1 cellular context compared by ENCODE assay signal in the genomic region with DNA sequence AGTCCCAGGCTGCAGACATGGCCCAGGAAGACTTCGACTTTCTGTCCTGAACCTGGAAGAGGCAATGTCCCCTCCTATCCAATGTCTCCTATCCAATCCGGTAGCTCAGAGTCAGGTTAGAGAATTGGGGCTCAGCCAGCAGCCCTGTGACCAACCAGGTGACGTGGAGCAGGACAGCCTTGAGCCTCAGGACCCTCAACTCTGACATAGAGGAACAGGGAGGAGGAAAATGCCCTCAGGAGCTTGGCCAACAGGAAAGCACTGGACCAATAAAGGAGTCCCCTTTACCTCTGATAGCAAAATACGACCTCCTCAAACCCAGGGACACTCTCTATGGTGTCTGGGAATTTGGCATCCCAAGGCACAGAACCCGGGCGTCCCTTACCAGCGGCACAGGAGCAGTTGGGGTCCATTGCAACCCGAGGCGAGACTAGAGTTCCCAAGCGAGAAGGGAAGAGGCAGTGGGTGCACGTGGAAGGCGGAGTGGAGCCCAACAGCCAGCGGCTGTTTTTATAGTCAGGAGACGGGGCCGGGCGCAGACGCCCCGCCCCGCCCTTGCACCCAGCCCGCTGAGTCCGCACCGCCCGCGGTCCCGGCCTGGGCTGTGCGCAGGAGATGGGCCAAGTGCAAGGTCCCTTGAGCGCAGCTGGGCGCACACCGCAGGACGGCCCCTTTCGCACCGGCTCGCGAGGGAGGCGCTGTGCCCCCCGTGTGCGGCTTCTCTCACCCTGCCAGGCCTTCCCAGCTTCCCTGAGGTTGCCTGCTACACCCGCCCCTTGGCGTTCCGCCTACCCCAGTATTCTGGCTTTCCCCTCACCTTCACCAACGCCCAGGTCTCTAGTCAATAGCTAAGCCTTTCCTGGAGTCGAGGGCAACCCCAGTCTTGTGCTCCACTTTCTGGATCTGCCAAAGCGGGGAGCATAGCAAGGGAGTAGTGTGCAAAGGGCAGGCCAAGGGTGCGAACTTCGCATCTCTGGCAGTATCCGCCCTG.
TF ChIP-seq lines count a peak whose summit lies in the region.

A gene (minus strand): TSS at position 485 of the 991 bp plus-strand sequence. CDS start 72 bp downstream, at position 413.

TF ChIP-seq in HepG2, 621 proteins besides CTCF, POLR2A, EP300 and RAD21 (continues in another document):
- TF ChIP-seq, protein P1, sequence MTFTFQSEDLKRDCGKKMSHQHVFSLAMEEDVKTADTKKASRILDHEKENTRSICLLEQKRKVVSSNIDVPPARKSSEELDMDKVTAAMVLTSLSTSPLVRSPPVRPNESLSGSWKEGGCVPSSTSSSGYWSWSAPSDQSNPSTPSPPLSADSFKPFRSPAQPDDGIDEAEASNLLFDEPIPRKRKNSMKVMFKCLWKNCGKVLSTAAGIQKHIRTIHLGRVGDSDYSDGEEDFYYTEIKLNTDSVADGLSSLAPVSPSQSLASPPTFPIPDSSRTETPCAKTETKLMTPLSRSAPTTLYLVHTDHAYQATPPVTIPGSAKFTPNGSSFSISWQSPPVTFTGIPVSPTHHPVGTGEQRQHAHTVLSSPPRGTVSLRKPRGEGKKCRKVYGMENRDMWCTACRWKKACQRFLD (CRISPR knock-in tag; IDR thresholded peaks at IDR 0.05; ENCODE audit: borderline replicate concordance), result peak; percentile 72; the same call in 1 of the 2 replicates
- TF ChIP-seq HES4 (CRISPR knock-in tag; IDR thresholded peaks at IDR 0.05; ENCODE audit: borderline replicate concordance) (no peak), FOXO1 (CRISPR knock-in tag; IDR thresholded peaks at IDR 0.05) (0 out of 2 replicates have a peak, but pooled peaks have one; percentile 9), MEIS1 (CRISPR knock-in tag; IDR thresholded peaks at IDR 0.05; ENCODE audit: borderline replicate concordance) (peak; percentile 71), SMAD9 (CRISPR knock-in tag; IDR thresholded peaks at IDR 0.05) (no peak), ZNF333 (CRISPR knock-in tag; IDR thresholded peaks at IDR 0.05; ENCODE audit: borderline replicate concordance) (0 out of 2 replicates have a peak, but pooled peaks have one; percentile 37), PAF1 (CRISPR knock-in tag; IDR thresholded peaks at IDR 0.05) (no peak), ZNF713 (CRISPR knock-in tag; IDR thresholded peaks at IDR 0.05) (0 out of 2 replicates have a peak, but pooled peaks have one; percentile 71), CBX1 (IDR thresholded peaks at IDR 0.05; ENCODE audit: low read depth) (peak; percentile 31), ZNF547 (CRISPR knock-in tag; IDR thresholded peaks at IDR 0.05) (peak; percentile 69; the same call in 1 of the 2 replicates), ZMAT3 (CRISPR knock-in tag; conservative IDR thresholded peaks at IDR 0.05) (0 out of 2 replicates have a peak, but pooled peaks have one; percentile 27), POLR2G (IDR thresholded peaks at IDR 0.05; ENCODE audit: low read depth, low read length) (peak; percentile 88), ZNF850 (CRISPR knock-in tag; conservative IDR thresholded peaks at IDR 0.05) (no peak), NR2F6 (IDR thresholded peaks at IDR 0.05) (no peak), NR2F6 (CRISPR knock-in tag; IDR thresholded peaks at IDR 0.05) (no peak), CBFB (CRISPR knock-in tag; IDR thresholded peaks at IDR 0.05) (0 out of 2 replicates have a peak, but pooled peaks have one; percentile 54), ZNF160 (CRISPR knock-in tag; IDR thresholded peaks at IDR 0.05) (no peak; the same call in 1 of the 2 replicates), ZSCAN20 (CRISPR knock-in tag; IDR thresholded peaks at IDR 0.05; ENCODE audit: borderline replicate concordance) (no peak), ZNF883 (CRISPR knock-in tag; IDR thresholded peaks at IDR 0.05; ENCODE audit: not compliant biosample characterization) (peak; percentile 51)
- TF ChIP-seq, protein P2, sequence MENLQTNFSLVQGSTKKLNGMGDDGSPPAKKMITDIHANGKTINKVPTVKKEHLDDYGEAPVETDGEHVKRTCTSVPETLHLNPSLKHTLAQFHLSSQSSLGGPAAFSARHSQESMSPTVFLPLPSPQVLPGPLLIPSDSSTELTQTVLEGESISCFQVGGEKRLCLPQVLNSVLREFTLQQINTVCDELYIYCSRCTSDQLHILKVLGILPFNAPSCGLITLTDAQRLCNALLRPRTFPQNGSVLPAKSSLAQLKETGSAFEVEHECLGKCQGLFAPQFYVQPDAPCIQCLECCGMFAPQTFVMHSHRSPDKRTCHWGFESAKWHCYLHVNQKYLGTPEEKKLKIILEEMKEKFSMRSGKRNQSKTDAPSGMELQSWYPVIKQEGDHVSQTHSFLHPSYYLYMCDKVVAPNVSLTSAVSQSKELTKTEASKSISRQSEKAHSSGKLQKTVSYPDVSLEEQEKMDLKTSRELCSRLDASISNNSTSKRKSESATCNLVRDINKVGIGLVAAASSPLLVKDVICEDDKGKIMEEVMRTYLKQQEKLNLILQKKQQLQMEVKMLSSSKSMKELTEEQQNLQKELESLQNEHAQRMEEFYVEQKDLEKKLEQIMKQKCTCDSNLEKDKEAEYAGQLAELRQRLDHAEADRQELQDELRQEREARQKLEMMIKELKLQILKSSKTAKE (CRISPR knock-in tag; IDR thresholded peaks at IDR 0.05; ENCODE audit: borderline replicate concordance), result peak; percentile 61; the same call in 1 of the 2 replicates
- TF ChIP-seq, protein P3, sequence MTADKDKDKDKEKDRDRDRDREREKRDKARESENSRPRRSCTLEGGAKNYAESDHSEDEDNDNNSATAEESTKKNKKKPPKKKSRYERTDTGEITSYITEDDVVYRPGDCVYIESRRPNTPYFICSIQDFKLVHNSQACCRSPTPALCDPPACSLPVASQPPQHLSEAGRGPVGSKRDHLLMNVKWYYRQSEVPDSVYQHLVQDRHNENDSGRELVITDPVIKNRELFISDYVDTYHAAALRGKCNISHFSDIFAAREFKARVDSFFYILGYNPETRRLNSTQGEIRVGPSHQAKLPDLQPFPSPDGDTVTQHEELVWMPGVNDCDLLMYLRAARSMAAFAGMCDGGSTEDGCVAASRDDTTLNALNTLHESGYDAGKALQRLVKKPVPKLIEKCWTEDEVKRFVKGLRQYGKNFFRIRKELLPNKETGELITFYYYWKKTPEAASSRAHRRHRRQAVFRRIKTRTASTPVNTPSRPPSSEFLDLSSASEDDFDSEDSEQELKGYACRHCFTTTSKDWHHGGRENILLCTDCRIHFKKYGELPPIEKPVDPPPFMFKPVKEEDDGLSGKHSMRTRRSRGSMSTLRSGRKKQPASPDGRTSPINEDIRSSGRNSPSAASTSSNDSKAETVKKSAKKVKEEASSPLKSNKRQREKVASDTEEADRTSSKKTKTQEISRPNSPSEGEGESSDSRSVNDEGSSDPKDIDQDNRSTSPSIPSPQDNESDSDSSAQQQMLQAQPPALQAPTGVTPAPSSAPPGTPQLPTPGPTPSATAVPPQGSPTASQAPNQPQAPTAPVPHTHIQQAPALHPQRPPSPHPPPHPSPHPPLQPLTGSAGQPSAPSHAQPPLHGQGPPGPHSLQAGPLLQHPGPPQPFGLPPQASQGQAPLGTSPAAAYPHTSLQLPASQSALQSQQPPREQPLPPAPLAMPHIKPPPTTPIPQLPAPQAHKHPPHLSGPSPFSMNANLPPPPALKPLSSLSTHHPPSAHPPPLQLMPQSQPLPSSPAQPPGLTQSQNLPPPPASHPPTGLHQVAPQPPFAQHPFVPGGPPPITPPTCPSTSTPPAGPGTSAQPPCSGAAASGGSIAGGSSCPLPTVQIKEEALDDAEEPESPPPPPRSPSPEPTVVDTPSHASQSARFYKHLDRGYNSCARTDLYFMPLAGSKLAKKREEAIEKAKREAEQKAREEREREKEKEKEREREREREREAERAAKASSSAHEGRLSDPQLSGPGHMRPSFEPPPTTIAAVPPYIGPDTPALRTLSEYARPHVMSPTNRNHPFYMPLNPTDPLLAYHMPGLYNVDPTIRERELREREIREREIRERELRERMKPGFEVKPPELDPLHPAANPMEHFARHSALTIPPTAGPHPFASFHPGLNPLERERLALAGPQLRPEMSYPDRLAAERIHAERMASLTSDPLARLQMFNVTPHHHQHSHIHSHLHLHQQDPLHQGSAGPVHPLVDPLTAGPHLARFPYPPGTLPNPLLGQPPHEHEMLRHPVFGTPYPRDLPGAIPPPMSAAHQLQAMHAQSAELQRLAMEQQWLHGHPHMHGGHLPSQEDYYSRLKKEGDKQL (CRISPR knock-in tag; IDR thresholded peaks at IDR 0.05; ENCODE audit: low read depth), result no peak
- TF ChIP-seq, protein P4, sequence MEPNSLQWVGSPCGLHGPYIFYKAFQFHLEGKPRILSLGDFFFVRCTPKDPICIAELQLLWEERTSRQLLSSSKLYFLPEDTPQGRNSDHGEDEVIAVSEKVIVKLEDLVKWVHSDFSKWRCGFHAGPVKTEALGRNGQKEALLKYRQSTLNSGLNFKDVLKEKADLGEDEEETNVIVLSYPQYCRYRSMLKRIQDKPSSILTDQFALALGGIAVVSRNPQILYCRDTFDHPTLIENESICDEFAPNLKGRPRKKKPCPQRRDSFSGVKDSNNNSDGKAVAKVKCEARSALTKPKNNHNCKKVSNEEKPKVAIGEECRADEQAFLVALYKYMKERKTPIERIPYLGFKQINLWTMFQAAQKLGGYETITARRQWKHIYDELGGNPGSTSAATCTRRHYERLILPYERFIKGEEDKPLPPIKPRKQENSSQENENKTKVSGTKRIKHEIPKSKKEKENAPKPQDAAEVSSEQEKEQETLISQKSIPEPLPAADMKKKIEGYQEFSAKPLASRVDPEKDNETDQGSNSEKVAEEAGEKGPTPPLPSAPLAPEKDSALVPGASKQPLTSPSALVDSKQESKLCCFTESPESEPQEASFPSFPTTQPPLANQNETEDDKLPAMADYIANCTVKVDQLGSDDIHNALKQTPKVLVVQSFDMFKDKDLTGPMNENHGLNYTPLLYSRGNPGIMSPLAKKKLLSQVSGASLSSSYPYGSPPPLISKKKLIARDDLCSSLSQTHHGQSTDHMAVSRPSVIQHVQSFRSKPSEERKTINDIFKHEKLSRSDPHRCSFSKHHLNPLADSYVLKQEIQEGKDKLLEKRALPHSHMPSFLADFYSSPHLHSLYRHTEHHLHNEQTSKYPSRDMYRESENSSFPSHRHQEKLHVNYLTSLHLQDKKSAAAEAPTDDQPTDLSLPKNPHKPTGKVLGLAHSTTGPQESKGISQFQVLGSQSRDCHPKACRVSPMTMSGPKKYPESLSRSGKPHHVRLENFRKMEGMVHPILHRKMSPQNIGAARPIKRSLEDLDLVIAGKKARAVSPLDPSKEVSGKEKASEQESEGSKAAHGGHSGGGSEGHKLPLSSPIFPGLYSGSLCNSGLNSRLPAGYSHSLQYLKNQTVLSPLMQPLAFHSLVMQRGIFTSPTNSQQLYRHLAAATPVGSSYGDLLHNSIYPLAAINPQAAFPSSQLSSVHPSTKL (CRISPR knock-in tag; IDR thresholded peaks at IDR 0.05), result peak; percentile 18; the same call in 1 of the 2 replicates
- TF ChIP-seq, protein P5, sequence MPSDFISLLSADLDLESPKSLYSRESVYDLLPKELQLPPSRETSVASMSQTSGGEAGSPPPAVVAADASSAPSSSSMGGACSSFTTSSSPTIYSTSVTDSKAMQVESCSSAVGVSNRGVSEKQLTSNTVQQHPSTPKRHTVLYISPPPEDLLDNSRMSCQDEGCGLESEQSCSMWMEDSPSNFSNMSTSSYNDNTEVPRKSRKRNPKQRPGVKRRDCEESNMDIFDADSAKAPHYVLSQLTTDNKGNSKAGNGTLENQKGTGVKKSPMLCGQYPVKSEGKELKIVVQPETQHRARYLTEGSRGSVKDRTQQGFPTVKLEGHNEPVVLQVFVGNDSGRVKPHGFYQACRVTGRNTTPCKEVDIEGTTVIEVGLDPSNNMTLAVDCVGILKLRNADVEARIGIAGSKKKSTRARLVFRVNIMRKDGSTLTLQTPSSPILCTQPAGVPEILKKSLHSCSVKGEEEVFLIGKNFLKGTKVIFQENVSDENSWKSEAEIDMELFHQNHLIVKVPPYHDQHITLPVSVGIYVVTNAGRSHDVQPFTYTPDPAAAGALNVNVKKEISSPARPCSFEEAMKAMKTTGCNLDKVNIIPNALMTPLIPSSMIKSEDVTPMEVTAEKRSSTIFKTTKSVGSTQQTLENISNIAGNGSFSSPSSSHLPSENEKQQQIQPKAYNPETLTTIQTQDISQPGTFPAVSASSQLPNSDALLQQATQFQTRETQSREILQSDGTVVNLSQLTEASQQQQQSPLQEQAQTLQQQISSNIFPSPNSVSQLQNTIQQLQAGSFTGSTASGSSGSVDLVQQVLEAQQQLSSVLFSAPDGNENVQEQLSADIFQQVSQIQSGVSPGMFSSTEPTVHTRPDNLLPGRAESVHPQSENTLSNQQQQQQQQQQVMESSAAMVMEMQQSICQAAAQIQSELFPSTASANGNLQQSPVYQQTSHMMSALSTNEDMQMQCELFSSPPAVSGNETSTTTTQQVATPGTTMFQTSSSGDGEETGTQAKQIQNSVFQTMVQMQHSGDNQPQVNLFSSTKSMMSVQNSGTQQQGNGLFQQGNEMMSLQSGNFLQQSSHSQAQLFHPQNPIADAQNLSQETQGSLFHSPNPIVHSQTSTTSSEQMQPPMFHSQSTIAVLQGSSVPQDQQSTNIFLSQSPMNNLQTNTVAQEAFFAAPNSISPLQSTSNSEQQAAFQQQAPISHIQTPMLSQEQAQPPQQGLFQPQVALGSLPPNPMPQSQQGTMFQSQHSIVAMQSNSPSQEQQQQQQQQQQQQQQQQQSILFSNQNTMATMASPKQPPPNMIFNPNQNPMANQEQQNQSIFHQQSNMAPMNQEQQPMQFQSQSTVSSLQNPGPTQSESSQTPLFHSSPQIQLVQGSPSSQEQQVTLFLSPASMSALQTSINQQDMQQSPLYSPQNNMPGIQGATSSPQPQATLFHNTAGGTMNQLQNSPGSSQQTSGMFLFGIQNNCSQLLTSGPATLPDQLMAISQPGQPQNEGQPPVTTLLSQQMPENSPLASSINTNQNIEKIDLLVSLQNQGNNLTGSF (CRISPR knock-in tag; IDR thresholded peaks at IDR 0.05), result 0 out of 2 replicates have a peak, but pooled peaks have one; percentile 21
- TF ChIP-seq, protein P6, sequence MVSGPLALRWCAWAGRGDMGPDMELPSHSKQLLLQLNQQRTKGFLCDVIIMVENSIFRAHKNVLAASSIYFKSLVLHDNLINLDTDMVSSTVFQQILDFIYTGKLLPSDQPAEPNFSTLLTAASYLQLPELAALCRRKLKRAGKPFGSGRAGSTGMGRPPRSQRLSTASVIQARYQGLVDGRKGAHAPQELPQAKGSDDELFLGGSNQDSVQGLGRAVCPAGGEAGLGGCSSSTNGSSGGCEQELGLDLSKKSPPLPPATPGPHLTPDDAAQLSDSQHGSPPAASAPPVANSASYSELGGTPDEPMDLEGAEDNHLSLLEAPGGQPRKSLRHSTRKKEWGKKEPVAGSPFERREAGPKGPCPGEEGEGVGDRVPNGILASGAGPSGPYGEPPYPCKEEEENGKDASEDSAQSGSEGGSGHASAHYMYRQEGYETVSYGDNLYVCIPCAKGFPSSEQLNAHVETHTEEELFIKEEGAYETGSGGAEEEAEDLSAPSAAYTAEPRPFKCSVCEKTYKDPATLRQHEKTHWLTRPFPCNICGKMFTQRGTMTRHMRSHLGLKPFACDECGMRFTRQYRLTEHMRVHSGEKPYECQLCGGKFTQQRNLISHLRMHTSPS (CRISPR knock-in tag; IDR thresholded peaks at IDR 0.05; ENCODE audit: low read depth), result 0 out of 2 replicates have a peak, but pooled peaks have one; percentile 23
- TF ChIP-seq, protein P7, sequence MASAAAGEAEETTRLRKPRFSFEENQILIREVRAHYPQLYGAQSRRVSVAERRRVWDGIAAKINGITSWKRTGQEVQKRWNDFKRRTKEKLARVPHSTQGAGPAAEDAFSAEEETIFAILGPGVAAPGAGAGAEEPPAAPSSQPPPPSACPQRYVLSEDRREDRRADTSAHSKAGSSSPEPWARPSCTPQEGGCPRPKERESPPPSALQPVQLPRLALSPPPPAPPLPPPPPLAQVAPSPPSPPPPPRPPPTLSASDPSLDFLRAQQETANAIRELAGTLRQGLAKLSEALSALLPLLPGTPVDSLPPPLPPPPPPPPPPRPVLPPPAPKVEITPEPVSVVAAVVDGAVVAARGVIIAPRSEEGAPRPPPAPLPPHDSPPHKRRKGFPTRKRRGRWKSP (CRISPR knock-in tag; IDR thresholded peaks at IDR 0.05), result peak; percentile 99
- TF ChIP-seq, protein P8, sequence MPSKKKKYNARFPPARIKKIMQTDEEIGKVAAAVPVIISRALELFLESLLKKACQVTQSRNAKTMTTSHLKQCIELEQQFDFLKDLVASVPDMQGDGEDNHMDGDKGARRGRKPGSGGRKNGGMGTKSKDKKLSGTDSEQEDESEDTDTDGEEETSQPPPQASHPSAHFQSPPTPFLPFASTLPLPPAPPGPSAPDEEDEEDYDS (CRISPR knock-in tag; IDR thresholded peaks at IDR 0.05), result peak; percentile 57; the same call in 1 of the 2 replicates
